In the genomic region with DNA sequence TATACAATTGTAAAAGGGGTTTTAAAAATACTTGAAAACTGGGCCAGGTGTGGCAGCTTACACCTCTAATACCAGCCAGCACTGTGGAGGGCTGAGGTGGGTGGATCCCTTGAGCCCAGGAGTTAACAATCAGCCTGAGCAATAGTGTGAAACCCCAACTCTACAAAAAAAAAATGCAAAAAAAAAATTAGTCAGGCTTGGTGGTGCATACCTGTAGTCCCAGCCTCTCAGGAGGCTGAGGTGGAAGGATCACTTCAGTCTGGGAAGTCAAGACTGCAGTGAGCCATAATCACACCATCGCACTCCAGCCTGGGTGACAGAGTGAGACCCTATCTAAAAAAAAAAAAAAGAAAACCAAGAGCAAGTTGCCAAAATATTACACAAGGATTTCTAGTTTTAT, we compare ENCODE assay signal across 19 cellular contexts.
DNase-seq lines count a peak whose midpoint lies in the region; ATAC-seq, FAIRE-seq and TF ChIP-seq lines count a peak whose summit lies in the region.
"Had no signal": no experiment of that assay in that cellular context is flagged by ENCODE, and none has a peak within 500 bp of the region (broad histone marks: within the 10 kb centered on the region; RNA-seq: fewer than 3 reads in every experiment).

No MANE protein-coding gene starts in this region.

- peaks cover 28 to 47% of the 10 kb centered on the region in 2 donors for H3K36me3 Mint-ChIP-seq in CD4-positive, alpha-beta memory T cell
- peaks cover 26 to 45% of the 10 kb centered on the region in 2 donors for H3K36me3 Mint-ChIP-seq in activated naive CD4-positive, alpha-beta T cell treated with anti-CD3 and anti-CD28 coated beads, Interleukin-2, amount 50 U/mL, for 72 hours
- H3K36me3 Mint-ChIP-seq: brain had no signal

- CTCF ChIA-PET in CD4-positive, alpha-beta memory T cell (lab: Charles Lee; ENCODE audit: partially characterized antibody), result interaction anchor here (1.5 to 2.1 kb wide), 2 partner anchors 17 to 58 kb away, joined by 3 to 7 read pairs; no protein-coding TSS in a partner anchor
- CTCF ChIA-PET in mammary epithelial cell (lab: Charles Lee; ENCODE audit: low non-redundant PET), result no interaction called here

- no peaks in the 10 kb centered on the region for H3K79me2 ChIP-seq in mammary epithelial cell (ENCODE audit: insufficient read depth, low read length)

- peak in 4 of 5 donors; percentile 32 to 53 (median 40) for DNase-seq in CD4-positive, alpha-beta memory T cell
- no peak for DNase-seq in GM18507 (ENCODE audit: extremely low spot score, insufficient read length, low read depth)
- no peak for DNase-seq in activated naive CD4-positive, alpha-beta T cell treated with anti-CD3 and anti-CD28 coated beads, Interleukin-2, amount 50 U/mL, for 72 hours (ENCODE audit: low spot score in 2 of 2)
- DNase-seq in pancreas, result no peak
- DNase-seq in retina, result no peak
- DNase-seq in mammary epithelial cell, result no peak
- DNase-seq in brain microvascular endothelial cell, result no peak
- DNase-seq: foreskin melanocyte, HFFc6, NCI-H1048, NCI-H2171 treated with DMSO at 0.1 percent for 48 hours, SIG-M5, sigmoid colon had no signal

- H4K20me1 ChIP-seq in mammary epithelial cell (ENCODE audit: insufficient read depth, low read length), result no peaks in the 10 kb centered on the region

- POLR2A ChIA-PET in CD4-positive, alpha-beta memory T cell (lab: Charles Lee; ENCODE audit: partially characterized antibody), result interaction anchor here (1.0 to 1.7 kb wide), 6 partner anchors 14 to 294 kb away, joined by 3 to 6 read pairs (median 4); partner anchors contain the start of gene ITGA4

- H3K27ac ChIP-seq in CD4-positive, alpha-beta memory T cell (ENCODE audit: low read depth, low read length), result peak overlapping the region; percentile 28
- H3K27ac ChIP-seq in pancreas (no peak overlapping the region), mammary epithelial cell (ENCODE audit: insufficient read depth, low read depth, low read length) (no peak overlapping the region), brain microvascular endothelial cell (no peak overlapping the region)
- H3K27ac ChIP-seq: neutrophil, sigmoid colon had no signal

- in situ Hi-C loops in mammary epithelial cell (cut with MboI; ENCODE audit: low sequenced_read_pairs in 2 of 2) (no loop called here), brain microvascular endothelial cell (cut with HindIII; ENCODE audit: low pct_ligation_motif_present, low sequenced_read_pairs) (no loop called here)

- no peak overlapping the region for H3K4me2 ChIP-seq in mammary epithelial cell (ENCODE audit: insufficient read depth, low read depth, low read length)

- H3K36me3 ChIP-seq in CD4-positive, alpha-beta memory T cell (ENCODE audit: insufficient read depth, low read length), result no peaks in the 10 kb centered on the region
- H3K36me3 ChIP-seq in pancreas (no peaks in the 10 kb centered on the region), mammary epithelial cell (ENCODE audit: insufficient read depth, low read length) (no peaks in the 10 kb centered on the region), brain microvascular endothelial cell (replicated peaks) (no peaks in the 10 kb centered on the region)
- H3K36me3 ChIP-seq: neutrophil, sigmoid colon had no signal

- ATAC-seq in HG03196 (IDR thresholded peaks at IDR 0.05; ENCODE audit: unreplicated experiment), result peak; percentile 31
- peak; percentile 69 to 74 for ATAC-seq in activated naive CD4-positive, alpha-beta T cell treated with anti-CD3 and anti-CD28 coated beads, Interleukin-2, amount 50 U/mL, for 72 hours
- ATAC-seq in pancreas, result no peak

- peaks cover 6 to 33% (median 22%) of the 10 kb centered on the region in 8 donors for H3K9me3 Mint-ChIP-seq in CD4-positive, alpha-beta memory T cell
- H3K9me3 Mint-ChIP-seq in activated naive CD4-positive, alpha-beta T cell treated with anti-CD3 and anti-CD28 coated beads, Interleukin-2, amount 50 U/mL, for 72 hours, result peaks cover 21 to 38% of the 10 kb centered on the region in 2 donors
- H3K9me3 Mint-ChIP-seq: HFFc6 had no signal

- WGBS in pancreas, 2 donors, result 85 to 96% methylated on average over 1 of the region's 1 CpG
- no CpG with 5 or more reads among the region's 1 CpG for WGBS in mammary epithelial cell (ENCODE audit: low coverage, missing lambda C conversion rate)

- intact Hi-C loops in CD4-positive, alpha-beta memory T cell (cut with micrococcal nuclease), result no loop called here
- intact Hi-C loops in pancreas (cut with DNase I), result no loop called here
- intact Hi-C loops in mammary epithelial cell (cut with micrococcal nuclease), result no loop called here

- TF ChIP-seq CTCF in pancreas (IDR thresholded peaks at IDR 0.05) (no peak), mammary epithelial cell (conservative IDR thresholded peaks at IDR 0.05 in 1 of 2, IDR thresholded peaks at IDR 0.05 in 1 of 2; ENCODE audit: extremely low read depth in 1 of 2, insufficient read depth in 1 of 2, low read depth in 1 of 2, low read length in 2 of 2) (no peak), brain microvascular endothelial cell (IDR thresholded peaks at IDR 0.05; ENCODE audit: low read depth, low read length, missing control alignments) (no peak)

- H3K9ac ChIP-seq in mammary epithelial cell (ENCODE audit: insufficient read depth, low read length), result no peak overlapping the region

- no TSS peak for BruUV-seq in mammary epithelial cell (replicated peaks; lab: Mats Ljungman, UMichigan)

- H3K4me1 ChIP-seq in CD4-positive, alpha-beta memory T cell (ENCODE audit: insufficient read depth, low read length), result peaks cover 38% of the 10 kb centered on the region
- H3K4me1 ChIP-seq in pancreas, result no peaks in the 10 kb centered on the region
- no peaks in the 10 kb centered on the region for H3K4me1 ChIP-seq in mammary epithelial cell (ENCODE audit: insufficient read depth, low read length)
- H3K4me1 ChIP-seq: sigmoid colon had no signal

- H3K9me3 ChIP-seq in CD4-positive, alpha-beta memory T cell (ENCODE audit: control insufficient read depth in 1 of 2, low read length in 2 of 2), result no peaks in the 10 kb centered on the region
- H3K9me3 ChIP-seq in pancreas (no peaks in the 10 kb centered on the region), mammary epithelial cell (replicated peaks; ENCODE audit: insufficient read depth, low read length) (peaks cover 2% of the 10 kb centered on the region)
- H3K9me3 ChIP-seq: neutrophil, sigmoid colon had no signal

- no peaks in the 10 kb centered on the region for H3K27me3 ChIP-seq in CD4-positive, alpha-beta memory T cell (ENCODE audit: insufficient read depth, low read length)
- H3K27me3 ChIP-seq in pancreas (no peaks in the 10 kb centered on the region), mammary epithelial cell (ENCODE audit: insufficient read depth, low read length) (no peaks in the 10 kb centered on the region), brain microvascular endothelial cell (replicated peaks) (no peaks in the 10 kb centered on the region)
- H3K27me3 ChIP-seq: neutrophil, sigmoid colon had no signal

- peak; percentile 76 for FAIRE-seq in GM18507 (lab: Jason Lieb, UNC)
- FAIRE-seq in pancreas (lab: Jason Lieb, UNC), result no peak
- FAIRE-seq: endometrium, TTC549 had no signal

- H2AFZ ChIP-seq in mammary epithelial cell (ENCODE audit: low read depth, low read length), result no peak overlapping the region

- no peak overlapping the region for H3K4me3 ChIP-seq in CD4-positive, alpha-beta memory T cell (ENCODE audit: low read length in 2 of 2)
- H3K4me3 ChIP-seq in pancreas (no peak overlapping the region), mammary epithelial cell (replicated peaks in 1 of 3; ENCODE audit: insufficient read depth in 1 of 3, low read depth in 2 of 3, low read length in 3 of 3) (no peak overlapping the region), brain microvascular endothelial cell (ENCODE audit: low read depth, low read length) (no peak overlapping the region)
- H3K4me3 ChIP-seq: sigmoid colon had no signal

- peak overlapping the region; percentile 39 to 96 (median 83) for H3K27ac Mint-ChIP-seq in CD4-positive, alpha-beta memory T cell
- H3K27ac Mint-ChIP-seq in activated naive CD4-positive, alpha-beta T cell treated with anti-CD3 and anti-CD28 coated beads, Interleukin-2, amount 50 U/mL, for 72 hours, result peak overlapping the region in 1 of 2 donors; percentile 8
- H3K27ac Mint-ChIP-seq: brain, HFFc6, memory B cell had no signal

- peaks cover 23 to 58% (median 46%) of the 10 kb centered on the region in 4 donors for H3K4me1 Mint-ChIP-seq in CD4-positive, alpha-beta memory T cell
- H3K4me1 Mint-ChIP-seq: brain had no signal

- H3K4me3 Mint-ChIP-seq in CD4-positive, alpha-beta memory T cell, result peak overlapping the region in 7 of 8 donors; percentile 48 to 73 (median 68)
- H3K4me3 Mint-ChIP-seq: brain, HFFc6, memory B cell had no signal

- no peaks in the 10 kb centered on the region for H3K27me3 Mint-ChIP-seq in CD4-positive, alpha-beta memory T cell
- H3K27me3 Mint-ChIP-seq: memory B cell had no signal

- dilution Hi-C loops in mammary epithelial cell (cut with HindIII; ENCODE audit: low sequenced_read_pairs), result no loop called here

Comparison
In these comparisons a context has a peak if more than half of its experiments do, and no peak if none do; other contexts are left out.
1. DNase-seq: peak in CD4-positive, alpha-beta memory T cell (4 of 5); none in GM18507 (single experiment), activated naive CD4-positive, alpha-beta T cell treated with anti-CD3 and anti-CD28 coated beads, Interleukin-2, amount 50 U/mL, for 72 hours (0 of 2), pancreas (0 of 6), retina (single experiment), mammary epithelial cell (single experiment) and brain microvascular endothelial cell (single experiment).
2. ATAC-seq: peak in HG03196 (single experiment) and activated naive CD4-positive, alpha-beta T cell treated with anti-CD3 and anti-CD28 coated beads, Interleukin-2, amount 50 U/mL, for 72 hours (2 of 2); none in pancreas (0 of 4).